9 cellular contexts compared by ENCODE assay signal in genomic region chr1:164320780-164321683, GRCh38.
DNase-seq lines count a peak whose midpoint lies in the region; ATAC-seq, FAIRE-seq and TF ChIP-seq lines count a peak whose summit lies in the region.
"Had no signal": no experiment of that assay in that cellular context is flagged by ENCODE, and none has a peak within 500 bp of the region (broad histone marks: within the 10 kb centered on the region; RNA-seq: fewer than 3 reads in every experiment).

No MANE protein-coding gene starts in this region.

- no peak overlapping the region for H4K91ac ChIP-seq in mesenchymal stem cell (ENCODE audit: low read length)

- H3K36me3 ChIP-seq in mesenchymal stem cell (ENCODE audit: control insufficient read depth in 1 of 2, insufficient read depth in 2 of 2, low read depth in 1 of 2, low read length in 2 of 2): no peaks in the 10 kb centered on the region

- no peaks in the 10 kb centered on the region for H3K9me3 ChIP-seq in mesenchymal stem cell (ENCODE audit: control insufficient read depth, low read length)

- H4K8ac ChIP-seq in mesenchymal stem cell (ENCODE audit: low read length): no peak overlapping the region

- no peak overlapping the region for H2AFZ ChIP-seq in mesenchymal stem cell (ENCODE audit: low read depth, low read length)

- H3K27ac Mint-ChIP-seq in endothelial cell (ENCODE audit: unreplicated experiment): no peak overlapping the region
- H3K27ac Mint-ChIP-seq in T-helper 2 cell treated with Interferon-gamma antibody and Interleukin-4, amounts not matched to agents 5 μg/mL and 100 μg/mL, for 36 hours: no peak overlapping the region
- H3K27ac Mint-ChIP-seq: B cell had no signal

- no peaks in the 10 kb centered on the region for H3K36me3 Mint-ChIP-seq in endothelial cell (ENCODE audit: low read depth, unreplicated experiment)
- no peaks in the 10 kb centered on the region for H3K36me3 Mint-ChIP-seq in T-helper 2 cell treated with Interferon-gamma antibody and Interleukin-4, amounts not matched to agents 5 μg/mL and 100 μg/mL, for 36 hours (ENCODE audit: low read depth)

- no peak overlapping the region for H3K23ac ChIP-seq in mesenchymal stem cell (ENCODE audit: low read length in 2 of 2)

- no peak overlapping the region for H2BK12ac ChIP-seq in mesenchymal stem cell (ENCODE audit: low read length in 2 of 2)

- peak overlapping the region in 1 of 2 experiments; percentile 25 for H3K18ac ChIP-seq in mesenchymal stem cell (ENCODE audit: low read depth in 1 of 2, low read length in 2 of 2)

- no peaks in the 10 kb centered on the region for H3K4me1 Mint-ChIP-seq in endothelial cell (ENCODE audit: unreplicated experiment)
- no peaks in the 10 kb centered on the region for H3K4me1 Mint-ChIP-seq in T-helper 2 cell treated with Interferon-gamma antibody and Interleukin-4, amounts not matched to agents 5 μg/mL and 100 μg/mL, for 36 hours (ENCODE audit: low read depth)
- H3K4me1 Mint-ChIP-seq: B cell had no signal

- H2BK15ac ChIP-seq in mesenchymal stem cell (ENCODE audit: low read depth, poor library complexity, severe bottlenecking): no peak overlapping the region

- H3K9me3 Mint-ChIP-seq in endothelial cell (ENCODE audit: unreplicated experiment): no peaks in the 10 kb centered on the region
- peaks cover 3% of the 10 kb centered on the region for H3K9me3 Mint-ChIP-seq in T-helper 2 cell treated with Interferon-gamma antibody and Interleukin-4, amounts not matched to agents 5 μg/mL and 100 μg/mL, for 36 hours

- H3K27me3 ChIP-seq in mesenchymal stem cell (ENCODE audit: control insufficient read depth in 1 of 2, insufficient read depth in 1 of 2, low read length in 2 of 2): peaks cover 5 to 20% of the 10 kb centered on the region in 2 experiments

- peak overlapping the region; percentile 76 for H3K4me2 ChIP-seq in mesenchymal stem cell (ENCODE audit: low read length, poor library complexity, severe bottlenecking)

- no peak overlapping the region for H2BK120ac ChIP-seq in mesenchymal stem cell (ENCODE audit: low read depth, low read length)

- H3K4me3 Mint-ChIP-seq in endothelial cell (ENCODE audit: unreplicated experiment): peak overlapping the region; percentile 79
- H3K4me3 Mint-ChIP-seq in T-helper 2 cell treated with Interferon-gamma antibody and Interleukin-4, amounts not matched to agents 5 μg/mL and 100 μg/mL, for 36 hours: no peak overlapping the region
- H3K4me3 Mint-ChIP-seq: B cell had no signal

- H2AK5ac ChIP-seq in mesenchymal stem cell (ENCODE audit: low read length, severe bottlenecking): no peak overlapping the region

- no peak overlapping the region for H3K4ac ChIP-seq in mesenchymal stem cell (ENCODE audit: low read depth in 1 of 2, low read length in 2 of 2)

- no peaks in the 10 kb centered on the region for H3K27me3 Mint-ChIP-seq in endothelial cell (ENCODE audit: unreplicated experiment)
- peaks cover 4% of the 10 kb centered on the region for H3K27me3 Mint-ChIP-seq in T-helper 2 cell treated with Interferon-gamma antibody and Interleukin-4, amounts not matched to agents 5 μg/mL and 100 μg/mL, for 36 hours (ENCODE audit: low read depth)

- H3K4me3 ChIP-seq in mesenchymal stem cell (ENCODE audit: insufficient read depth in 1 of 2, low read depth in 1 of 2, low read length in 2 of 2): peak overlapping the region in 1 of 2 experiments; percentile 75

- WGBS in mesenchymal stem cell: 11% methylated on average over 43 of the region's 55 CpGs

- H2BK5ac ChIP-seq in mesenchymal stem cell (ENCODE audit: low read depth, low read length, poor library complexity, severe bottlenecking): no peak overlapping the region

- no peaks in the 10 kb centered on the region for H3K79me1 ChIP-seq in mesenchymal stem cell (replicated peaks; ENCODE audit: low read length, poor library complexity, severe bottlenecking)

- FAIRE-seq in urothelium cell line (lab: Jason Lieb, UNC): no peak

- H3K14ac ChIP-seq in mesenchymal stem cell (ENCODE audit: low read length in 2 of 2): no peak overlapping the region

- no peak for TF ChIP-seq CTCF in endothelial cell (IDR thresholded peaks at IDR 0.05; ENCODE audit: unreplicated experiment)

- ATAC-seq in GM21447 (IDR thresholded peaks at IDR 0.05; ENCODE audit: unreplicated experiment): no peak

- H3K9ac ChIP-seq in mesenchymal stem cell (ENCODE audit: low read length): peak overlapping the region; percentile 77

- peak; percentile 10 to 52 for DNase-seq in NCI-H524 (lab: John Stamatoyannopoulos, UW)
- DNase-seq in NCI-H524 treated with DMSO at 0.1 percent for 48 hours (lab: John Stamatoyannopoulos, UW): no peak
- DNase-seq in endothelial cell (ENCODE audit: low spot score): peak; percentile 48
- peak; percentile 2 for DNase-seq in mesenchymal stem cell
- DNase-seq in urothelium cell line (ENCODE audit: low spot score): peak; percentile 56
- no peak for DNase-seq in HK-2 (ENCODE audit: unreplicated experiment)
- DNase-seq in T-helper 2 cell treated with Interferon-gamma antibody and Interleukin-4, amounts not matched to agents 5 μg/mL and 100 μg/mL, for 36 hours (ENCODE audit: low spot score): no peak

- H3K4me1 ChIP-seq in mesenchymal stem cell (ENCODE audit: control insufficient read depth, insufficient read depth, low read depth, low read length): peaks cover 3% of the 10 kb centered on the region

- no peak overlapping the region for H3K27ac ChIP-seq in mesenchymal stem cell (ENCODE audit: low read length, poor library complexity, severe bottlenecking)

Comparison
In these comparisons a context has a peak if more than half of its experiments do, and no peak if none do; other contexts are left out.
1. DNase-seq: peak in NCI-H524 (2 of 2), endothelial cell (single experiment), mesenchymal stem cell (single experiment) and urothelium cell line (single experiment); none in NCI-H524 treated with DMSO at 0.1 percent for 48 hours (single experiment), HK-2 (single experiment) and T-helper 2 cell treated with Interferon-gamma antibody and Interleukin-4, amounts not matched to agents 5 μg/mL and 100 μg/mL, for 36 hours (single experiment).